ENCODE assay signal across 1 cellular context in the genomic region with DNA sequence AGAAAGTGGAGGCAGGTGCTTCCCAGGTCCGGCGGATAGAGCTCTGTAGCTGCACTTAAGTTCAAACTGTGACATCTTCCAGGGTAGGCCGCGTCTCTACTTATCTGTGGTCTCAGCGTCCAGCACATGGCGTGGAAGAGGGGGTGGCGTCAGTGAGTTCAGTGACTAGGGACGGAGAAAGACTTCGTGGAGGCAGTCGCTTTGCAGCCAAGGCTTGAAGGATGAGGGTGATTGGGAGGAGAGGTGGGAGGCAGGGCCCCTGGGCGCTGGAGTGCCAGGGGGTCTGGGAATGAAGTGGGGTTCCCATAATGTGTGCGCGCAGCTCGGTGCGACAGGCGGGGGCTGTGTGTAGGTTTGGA.
TF ChIP-seq lines count a peak whose summit lies in the region.

No MANE protein-coding gene starts in this region.

TF ChIP-seq in IMR-90, 13 proteins besides CTCF, POLR2A, EP300 and RAD21 (continued from another document):
- TF ChIP-seq, protein P1, sequence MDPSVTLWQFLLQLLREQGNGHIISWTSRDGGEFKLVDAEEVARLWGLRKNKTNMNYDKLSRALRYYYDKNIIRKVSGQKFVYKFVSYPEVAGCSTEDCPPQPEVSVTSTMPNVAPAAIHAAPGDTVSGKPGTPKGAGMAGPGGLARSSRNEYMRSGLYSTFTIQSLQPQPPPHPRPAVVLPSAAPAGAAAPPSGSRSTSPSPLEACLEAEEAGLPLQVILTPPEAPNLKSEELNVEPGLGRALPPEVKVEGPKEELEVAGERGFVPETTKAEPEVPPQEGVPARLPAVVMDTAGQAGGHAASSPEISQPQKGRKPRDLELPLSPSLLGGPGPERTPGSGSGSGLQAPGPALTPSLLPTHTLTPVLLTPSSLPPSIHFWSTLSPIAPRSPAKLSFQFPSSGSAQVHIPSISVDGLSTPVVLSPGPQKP (IDR thresholded peaks at IDR 0.05; ENCODE audit: borderline replicate concordance, low read depth, low read length): no peak
- TF ChIP-seq BHLHE40 (IDR thresholded peaks at IDR 0.05; ENCODE audit: low read depth, low read length) (no peak), CHD1 (IDR thresholded peaks at IDR 0.05; ENCODE audit: low read depth, low read length) (no peak), RFX5 (IDR thresholded peaks at IDR 0.05; ENCODE audit: low read depth, low read length) (no peak), RCOR1 (IDR thresholded peaks at IDR 0.05; ENCODE audit: insufficient replicate concordance, low read length) (no peak), MAFK (IDR thresholded peaks at IDR 0.05; ENCODE audit: low read depth, low read length) (no peak), MAZ (IDR thresholded peaks at IDR 0.05; ENCODE audit: borderline replicate concordance, low read depth, low read length) (no peak)
- TF ChIP-seq, protein P2, sequence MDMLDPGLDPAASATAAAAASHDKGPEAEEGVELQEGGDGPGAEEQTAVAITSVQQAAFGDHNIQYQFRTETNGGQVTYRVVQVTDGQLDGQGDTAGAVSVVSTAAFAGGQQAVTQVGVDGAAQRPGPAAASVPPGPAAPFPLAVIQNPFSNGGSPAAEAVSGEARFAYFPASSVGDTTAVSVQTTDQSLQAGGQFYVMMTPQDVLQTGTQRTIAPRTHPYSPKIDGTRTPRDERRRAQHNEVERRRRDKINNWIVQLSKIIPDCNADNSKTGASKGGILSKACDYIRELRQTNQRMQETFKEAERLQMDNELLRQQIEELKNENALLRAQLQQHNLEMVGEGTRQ (IDR thresholded peaks at IDR 0.05; ENCODE audit: low read depth, low read length): no peak
